Comparison of ENCODE assay signal across 33 cellular contexts in genomic region chr6:11273406-11274065, GRCh38. TPM values are rescaled to one million over a fixed set of nuclear protein-coding genes. Genes with fewer than 3 reads are reported as not detected.
A peak's percentile ranks its signal among the peaks of the same experiment; 100 is the strongest.
DNase-seq lines count a peak whose midpoint lies in the region; ATAC-seq and TF ChIP-seq lines count a peak whose summit lies in the region.
"Had no signal": no experiment of that assay in that cellular context is flagged by ENCODE, and none has a peak within 500 bp of the region (broad histone marks: within the 10 kb centered on the region; RNA-seq: fewer than 3 reads in every experiment).

No MANE protein-coding gene starts in this region.

- no peak overlapping the region for H2BK15ac ChIP-seq in mesenchymal stem cell (ENCODE audit: low read depth, poor library complexity, severe bottlenecking)

- H3K18ac ChIP-seq in mesenchymal stem cell (ENCODE audit: low read depth in 1 of 2, low read length in 2 of 2): no peak overlapping the region

- CTCF ChIA-PET in Calu3 (lab: Charles Lee): no interaction called here
- CTCF ChIA-PET in CD8-positive, alpha-beta T cell (lab: Charles Lee): no interaction called here

- intact Hi-C loops in Calu3 (cut with micrococcal nuclease; ENCODE audit: unreplicated experiment) (no loop called here), stomach (cut with DNase I; ENCODE audit: low total_unique reads) (no loop called here)
- intact Hi-C loops in CD8-positive, alpha-beta T cell (cut with DNase I, micrococcal nuclease): no loop called here

- H3K36me3 Mint-ChIP-seq in Calu3 (ENCODE audit: insufficient read depth, unreplicated experiment): peaks cover 12% of the 10 kb centered on the region
- peaks cover 29% of the 10 kb centered on the region for H3K36me3 Mint-ChIP-seq in CD8-positive, alpha-beta T cell
- H3K36me3 Mint-ChIP-seq in activated naive CD8-positive, alpha-beta T cell treated with anti-CD3 and anti-CD28 coated beads for 36 hours: peaks cover 40% of the 10 kb centered on the region
- H3K36me3 Mint-ChIP-seq: mesothelial cell of epicardium had no signal

- H3K9me3 ChIP-seq in SJSA1 (replicated peaks) (no peaks in the 10 kb centered on the region; the same call in 1 of the 2 replicates), mesenchymal stem cell (ENCODE audit: control insufficient read depth, low read length) (no peaks in the 10 kb centered on the region), stomach (no peaks in the 10 kb centered on the region)
- no peaks in the 10 kb centered on the region for H3K9me3 ChIP-seq in CD8-positive, alpha-beta T cell (ENCODE audit: low read length)
- H3K9me3 ChIP-seq: HAP-1, prostate gland, uterus had no signal

- no peak overlapping the region for H3K4ac ChIP-seq in mesenchymal stem cell (ENCODE audit: low read depth in 1 of 2, low read length in 2 of 2)

- no peaks in the 10 kb centered on the region for H3K9me3 Mint-ChIP-seq in Calu3 (ENCODE audit: low read depth, unreplicated experiment)
- no peaks in the 10 kb centered on the region for H3K9me3 Mint-ChIP-seq in CD8-positive, alpha-beta T cell
- H3K9me3 Mint-ChIP-seq in activated naive CD8-positive, alpha-beta T cell treated with anti-CD3 and anti-CD28 coated beads for 36 hours: no peaks in the 10 kb centered on the region
- H3K9me3 Mint-ChIP-seq: activated naive CD8-positive, alpha-beta T cell treated with anti-CD3 and anti-CD28 coated beads, Interleukin-2, amount 10 ng/mL, durations not matched to agents 7 days and 5 days; CD4-positive, alpha-beta memory T cell; effector memory CD8-positive, alpha-beta T cell; mesothelial cell of epicardium; naive thymus-derived CD8-positive, alpha-beta T cell had no signal

- H3K4me3 Mint-ChIP-seq in Calu3 (ENCODE audit: low read depth, unreplicated experiment): no peak overlapping the region
- H3K4me3 Mint-ChIP-seq in CD8-positive, alpha-beta T cell: no peak overlapping the region
- H3K4me3 Mint-ChIP-seq in activated naive CD8-positive, alpha-beta T cell treated with anti-CD3 and anti-CD28 coated beads for 36 hours: no peak overlapping the region
- H3K4me3 Mint-ChIP-seq: activated naive CD8-positive, alpha-beta T cell treated with anti-CD3 and anti-CD28 coated beads, Interleukin-2, amount 10 ng/mL, durations not matched to agents 7 days and 5 days; CD4-positive, alpha-beta memory T cell; effector memory CD8-positive, alpha-beta T cell; mesothelial cell of epicardium; naive thymus-derived CD8-positive, alpha-beta T cell had no signal

- H3K4me3 ChIP-seq in SJSA1 (no peak overlapping the region), mesenchymal stem cell (ENCODE audit: insufficient read depth in 1 of 2, low read depth in 1 of 2, low read length in 2 of 2) (no peak overlapping the region), stomach (no peak overlapping the region)
- H3K4me3 ChIP-seq in CD8-positive, alpha-beta T cell (ENCODE audit: low read depth, low read length): no peak overlapping the region
- H3K4me3 ChIP-seq: HAP-1, prostate gland, uterus had no signal

- peak overlapping the region; percentile 46 for H3K27ac ChIP-seq in SJSA1
- H3K27ac ChIP-seq in mesenchymal stem cell (ENCODE audit: low read length, poor library complexity, severe bottlenecking): no peak overlapping the region
- peak overlapping the region in 4 of 5 donors; percentile 11 to 62 (median 46) for H3K27ac ChIP-seq in stomach
- H3K27ac ChIP-seq in CD8-positive, alpha-beta T cell (ENCODE audit: low read depth, low read length): no peak overlapping the region
- H3K27ac ChIP-seq: prostate gland, uterus, WERI-Rb-1 had no signal

- WGBS in mesenchymal stem cell: 96% methylated on average over 19 of the region's 19 CpGs
- 67 to 74% (median 70%) methylated on average over 19 of the region's 19 CpGs for WGBS in stomach, 5 donors

- H2AFZ ChIP-seq in mesenchymal stem cell (ENCODE audit: low read depth, low read length): no peak overlapping the region

- peak overlapping the region in 1 of 2 experiments; percentile 57 for H2BK12ac ChIP-seq in mesenchymal stem cell (ENCODE audit: low read length in 2 of 2)

- no peak overlapping the region for H3K27ac Mint-ChIP-seq in Calu3 (ENCODE audit: unreplicated experiment)
- H3K27ac Mint-ChIP-seq in CD8-positive, alpha-beta T cell: no peak overlapping the region
- no peak overlapping the region for H3K27ac Mint-ChIP-seq in activated naive CD8-positive, alpha-beta T cell treated with anti-CD3 and anti-CD28 coated beads for 36 hours
- H3K27ac Mint-ChIP-seq: activated naive CD8-positive, alpha-beta T cell treated with anti-CD3 and anti-CD28 coated beads, Interleukin-2, amount 10 ng/mL, durations not matched to agents 7 days and 5 days; mesothelial cell of epicardium had no signal

- H3K14ac ChIP-seq in mesenchymal stem cell (ENCODE audit: low read length in 2 of 2): no peak overlapping the region

- TF ChIP-seq EP300 in stomach (IDR thresholded peaks at IDR 0.05): no peak

- peak overlapping the region; percentile 56 for H4K8ac ChIP-seq in mesenchymal stem cell (ENCODE audit: low read length)

- no peak overlapping the region for H4K91ac ChIP-seq in mesenchymal stem cell (ENCODE audit: low read length)

- no peak overlapping the region for H3K23ac ChIP-seq in mesenchymal stem cell (ENCODE audit: low read length in 2 of 2)

- no peaks in the 10 kb centered on the region for H3K79me1 ChIP-seq in mesenchymal stem cell (replicated peaks; ENCODE audit: low read length, poor library complexity, severe bottlenecking)

- BruUV-seq in Calu3 (replicated peaks; lab: Mats Ljungman, UMichigan): no TSS peak

- H3K36me3 ChIP-seq in SJSA1 (no peaks in the 10 kb centered on the region), mesenchymal stem cell (ENCODE audit: control insufficient read depth in 1 of 2, insufficient read depth in 2 of 2, low read depth in 1 of 2, low read length in 2 of 2) (no peaks in the 10 kb centered on the region), stomach (no peaks in the 10 kb centered on the region)
- H3K36me3 ChIP-seq in CD8-positive, alpha-beta T cell (ENCODE audit: insufficient read depth, low read length): no peaks in the 10 kb centered on the region
- H3K36me3 ChIP-seq: HAP-1, prostate gland, uterus, WERI-Rb-1 had no signal

- H2BK120ac ChIP-seq in mesenchymal stem cell (ENCODE audit: low read depth, low read length): no peak overlapping the region

- POLR2A ChIA-PET in CD8-positive, alpha-beta T cell (lab: Charles Lee): no interaction called here

- no peaks in the 10 kb centered on the region for H3K27me3 Mint-ChIP-seq in Calu3 (ENCODE audit: unreplicated experiment)
- no peaks in the 10 kb centered on the region for H3K27me3 Mint-ChIP-seq in CD8-positive, alpha-beta T cell (ENCODE audit: low read depth)
- no peaks in the 10 kb centered on the region for H3K27me3 Mint-ChIP-seq in activated naive CD8-positive, alpha-beta T cell treated with anti-CD3 and anti-CD28 coated beads for 36 hours
- H3K27me3 Mint-ChIP-seq: activated naive CD8-positive, alpha-beta T cell treated with anti-CD3 and anti-CD28 coated beads, Interleukin-2, amount 10 ng/mL, durations not matched to agents 7 days and 5 days; CD4-positive, alpha-beta memory T cell; effector memory CD8-positive, alpha-beta T cell; naive thymus-derived CD8-positive, alpha-beta T cell had no signal

- H3K4me2 ChIP-seq in mesenchymal stem cell (ENCODE audit: low read length, poor library complexity, severe bottlenecking): no peak overlapping the region

- peaks cover 56% of the 10 kb centered on the region for H3K4me1 Mint-ChIP-seq in Calu3 (ENCODE audit: low read depth, unreplicated experiment)
- H3K4me1 Mint-ChIP-seq in CD8-positive, alpha-beta T cell (ENCODE audit: low read depth): peaks cover 35% of the 10 kb centered on the region
- peaks cover 34% of the 10 kb centered on the region for H3K4me1 Mint-ChIP-seq in activated naive CD8-positive, alpha-beta T cell treated with anti-CD3 and anti-CD28 coated beads for 36 hours

- ATAC-seq in CD8-positive, alpha-beta T cell: no peak
- ATAC-seq: effector memory CD8-positive, alpha-beta T cell; HepG2; naive thymus-derived CD8-positive, alpha-beta T cell; sciatic nerve had no signal

- no peak for TF ChIP-seq POLR2A in stomach (IDR thresholded peaks at IDR 0.05)

- H2AK5ac ChIP-seq in mesenchymal stem cell (ENCODE audit: low read length, severe bottlenecking): no peak overlapping the region

- no peak overlapping the region for H2BK5ac ChIP-seq in mesenchymal stem cell (ENCODE audit: low read depth, low read length, poor library complexity, severe bottlenecking)

- H3K4me1 ChIP-seq in SJSA1 (replicated peaks) (peaks cover 67% of the 10 kb centered on the region), mesenchymal stem cell (ENCODE audit: control insufficient read depth, insufficient read depth, low read depth, low read length) (peaks cover 19% of the 10 kb centered on the region), stomach (peaks cover 40 to 73% (median 58%) of the 10 kb centered on the region in 4 donors)
- peaks cover 19% of the 10 kb centered on the region for H3K4me1 ChIP-seq in CD8-positive, alpha-beta T cell (ENCODE audit: insufficient read depth, low read length)

- no peaks in the 10 kb centered on the region for H3K27me3 ChIP-seq in SJSA1 (replicated peaks)
- H3K27me3 ChIP-seq in mesenchymal stem cell (ENCODE audit: control insufficient read depth in 1 of 2, insufficient read depth in 1 of 2, low read length in 2 of 2): no peaks in the 10 kb centered on the region
- H3K27me3 ChIP-seq in stomach: no peaks in the 10 kb centered on the region
- H3K27me3 ChIP-seq in CD8-positive, alpha-beta T cell (ENCODE audit: insufficient read depth, low read length): no peaks in the 10 kb centered on the region
- H3K27me3 ChIP-seq: uterus had no signal

- DNase-seq in Calu3 (peak; percentile 40), SJSA1 (ENCODE audit: low read depth in 1 of 2, low spot score in 2 of 2) (peak in 1 of 2 experiments; percentile 33), mesenchymal stem cell (no peak), stomach (peak; percentile 51), epidermal melanocyte (ENCODE audit: insufficient read length, low spot score) (no peak), NCI-H2171 treated with DMSO at 0.1 percent for 48 hours (lab: John Stamatoyannopoulos, UW) (no peak)
- no peak for DNase-seq in CD8-positive, alpha-beta T cell
- DNase-seq in activated naive CD8-positive, alpha-beta T cell treated with anti-CD3 and anti-CD28 coated beads for 36 hours: no peak
- DNase-seq: activated CD4-positive, alpha-beta T cell treated with anti-CD3 and anti-CD28 coated beads for 4 hours; activated effector memory CD4-positive, alpha-beta T cell treated with anti-CD3 and anti-CD28 coated beads, Interleukin-2, amount 50 U/mL, for 16 hours; activated naive CD8-positive, alpha-beta T cell treated with anti-CD3 and anti-CD28 coated beads, Interleukin-2, amount 10 ng/mL, durations not matched to agents 7 days and 5 days; activated T-cell treated with anti-CD3 and anti-CD28 coated beads, Interleukin-2, amount 50 U/mL, for 1 hour; aorta; CD4-positive, alpha-beta memory T cell; cortex of kidney; effector memory CD8-positive, alpha-beta T cell; erythroblast; glutamatergic neuron; Karpas-422; left ventricle myocardium superior; naive thymus-derived CD8-positive, alpha-beta T cell; NCI-H1436 treated with DMSO at 0.1 percent for 48 hours; NCI-H2081 treated with DMSO at 0.1 percent for 48 hours; stimulated activated CD4-positive, alpha-beta T cell treated with anti-CD3 and anti-CD28 coated beads, Interleukin-4, amount 100 ng/mL, for 4 hours; substantia nigra; T1000; uterus; WERI-Rb-1 had no signal

- H3K9ac ChIP-seq in mesenchymal stem cell (ENCODE audit: low read length): no peak overlapping the region

- no peak for TF ChIP-seq CTCF in Calu3 (IDR thresholded peaks at IDR 0.05; ENCODE audit: unreplicated experiment)
- no peak for TF ChIP-seq CTCF in stomach (IDR thresholded peaks at IDR 0.05)
- TF ChIP-seq CTCF in CD8-positive, alpha-beta T cell (IDR thresholded peaks at IDR 0.05): no peak

RNA-seq across cellular contexts. Expression of gene NEDD9, which starts 41.1 kb away (rescaled TPM):
- total RNA-seq in Calu3 (2022) (18.2 and 28.1 TPM in 2 replicates), stomach (10 to 100 TPM; 11.3 to 97.9 (median 48.2) TPM)
- 13.3 and 27.8 TPM in 2 replicates for total RNA-seq in SJSA1 (2014; rRNA removed; shearing (Covaris generic))
- polyA plus RNA-seq in mesenchymal stem cell (2013, experiment 1 of 2): 6.1 TPM
- polyA plus RNA-seq in mesenchymal stem cell (2013, experiment 2 of 2): 6.1 TPM
- 10 to 100 TPM in 1 of 3 donors, 1 to 10 TPM in 2; 4.2 to 19.6 (median 9.2) TPM for polyA plus RNA-seq in stomach
- 10 to 100 TPM; 41.2 to 44.2 TPM for total RNA-seq in CD8-positive, alpha-beta T cell
- 10 to 100 TPM; 32.0 to 33.7 TPM for total RNA-seq in activated naive CD8-positive, alpha-beta T cell treated with anti-CD3 and anti-CD28 coated beads for 36 hours

Comparison
In these comparisons a context has a peak if more than half of its experiments do, and no peak if none do; other contexts are left out.
1. DNase-seq: peak in Calu3 (single experiment) and stomach (single experiment); none in mesenchymal stem cell (single experiment), epidermal melanocyte (single experiment), CD8-positive, alpha-beta T cell (0 of 7), activated naive CD8-positive, alpha-beta T cell treated with anti-CD3 and anti-CD28 coated beads for 36 hours (single experiment) and NCI-H2171 treated with DMSO at 0.1 percent for 48 hours (single experiment).
2. H3K27ac ChIP-seq: peak in SJSA1 (single experiment) and stomach (4 of 5); none in mesenchymal stem cell (single experiment) and CD8-positive, alpha-beta T cell (single experiment).